Comparison of ENCODE assay signal across 10 cellular contexts in the genomic region with DNA sequence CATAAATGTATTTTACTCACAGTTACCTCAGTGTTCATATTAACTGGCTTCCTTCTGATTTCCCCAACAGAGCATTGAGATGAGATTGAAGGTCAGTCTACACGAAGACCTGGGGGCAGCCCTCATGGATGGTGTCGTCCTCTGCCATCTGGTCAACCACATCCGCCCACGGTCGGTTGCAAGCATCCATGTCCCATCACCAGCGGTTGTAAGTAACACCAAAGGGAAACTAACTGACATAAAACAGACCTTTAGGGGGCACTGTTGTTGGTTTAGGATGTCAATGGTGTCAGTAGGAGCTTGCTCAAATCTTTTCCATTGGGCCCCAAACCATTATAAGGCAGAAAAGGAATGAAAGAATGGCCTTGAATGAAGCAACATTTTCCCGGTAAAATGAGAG.
DNase-seq lines count a peak whose midpoint lies in the region; ATAC-seq, FAIRE-seq and TF ChIP-seq lines count a peak whose summit lies in the region.
"Had no signal": no experiment of that assay in that cellular context is flagged by ENCODE, and none has a peak within 500 bp of the region (broad histone marks: within the 10 kb centered on the region; RNA-seq: fewer than 3 reads in every experiment).

No MANE protein-coding gene starts in this region.

- no peaks in the 10 kb centered on the region for H3K4me1 ChIP-seq in iPS DF 6.9 (ENCODE audit: control insufficient read depth, insufficient read depth, low read length)
- H3K4me1 ChIP-seq: psoas muscle had no signal

- in situ Hi-C loops in GM13976 (cut with MboI; ENCODE audit: low sequenced_read_pairs, unreplicated experiment), result loop anchor here (10.0 kb wide), 1 partner anchor 234 kb away; no protein-coding TSS in a partner anchor

- POLR2A ChIA-PET in CD4-positive, alpha-beta T cell (lab: Charles Lee), result no interaction called here

- WGBS in iPS DF 6.9 (ENCODE audit: insufficient coverage, insufficient read length), result no CpG with 5 or more reads among the region's 7 CpGs

- intact Hi-C loops in CD4-positive, alpha-beta T cell (cut with DNase I, micrococcal nuclease), result no loop called here

- no peaks in the 10 kb centered on the region for H3K9me3 Mint-ChIP-seq in CD4-positive, alpha-beta T cell

- no peak overlapping the region for H3K4me3 ChIP-seq in iPS DF 6.9 (ENCODE audit: low read length)
- H3K4me3 ChIP-seq: psoas muscle had no signal

- peaks cover 70% of the 10 kb centered on the region for H3K36me3 Mint-ChIP-seq in CD4-positive, alpha-beta T cell (ENCODE audit: low read depth)

- H3K27ac Mint-ChIP-seq in CD4-positive, alpha-beta T cell, result no peak overlapping the region

- no peak for DNase-seq in CD4-positive, alpha-beta T cell
- peak; percentile 20 for DNase-seq in GM13976 (ENCODE audit: low spot score)
- DNase-seq in RKO (ENCODE audit: low spot score), result peak; percentile 32
- DNase-seq in iPS DF 6.9 (ENCODE audit: low read depth, low spot score), result peak; percentile 33
- no peak for DNase-seq in RCC 7860 (ENCODE audit: low spot score)
- DNase-seq in activated effector memory CD4-positive, alpha-beta T cell treated with Interleukin-2 at 50 U/mL for 16 hours, result no peak
- no peak for DNase-seq in AG08396 (ENCODE audit: low spot score)
- DNase-seq: psoas muscle, SHP77 treated with DMSO at 0.1 percent for 48 hours had no signal

- H3K4me1 Mint-ChIP-seq in CD4-positive, alpha-beta T cell (ENCODE audit: low read depth), result no peaks in the 10 kb centered on the region

- H3K27me3 Mint-ChIP-seq in CD4-positive, alpha-beta T cell, result no peaks in the 10 kb centered on the region

- no peak for ATAC-seq in CD4-positive, alpha-beta T cell (ENCODE audit: poor library complexity)
- no peak for ATAC-seq in GM18870 (IDR thresholded peaks at IDR 0.05; ENCODE audit: unreplicated experiment)
- ATAC-seq: psoas muscle had no signal

- no peaks in the 10 kb centered on the region for H3K36me3 ChIP-seq in iPS DF 6.9 (ENCODE audit: control insufficient read depth, insufficient read depth, low read length)

- no peak overlapping the region for H3K4me3 Mint-ChIP-seq in CD4-positive, alpha-beta T cell

- H3K9me3 ChIP-seq in CD4-positive, alpha-beta T cell (ENCODE audit: control insufficient read depth, low read length), result no peaks in the 10 kb centered on the region
- H3K9me3 ChIP-seq in iPS DF 6.9 (ENCODE audit: control insufficient read depth, insufficient read depth, low read length), result no peaks in the 10 kb centered on the region
- H3K9me3 ChIP-seq: psoas muscle had no signal

- no peak for FAIRE-seq in RCC 7860 (lab: Jason Lieb, UNC)

- H3K27me3 ChIP-seq in CD4-positive, alpha-beta T cell (ENCODE audit: control insufficient read depth, insufficient read depth, low read length), result no peaks in the 10 kb centered on the region
- no peaks in the 10 kb centered on the region for H3K27me3 ChIP-seq in iPS DF 6.9 (ENCODE audit: control insufficient read depth, insufficient read depth, low read length)

- TF ChIP-seq CTCF in CD4-positive, alpha-beta T cell (IDR thresholded peaks at IDR 0.05), result peak; percentile 21
- peak; percentile 17 for TF ChIP-seq CTCF in GM13976 (IDR thresholded peaks at IDR 0.05; ENCODE audit: borderline replicate concordance, control extremely low read depth, extremely low read depth, insufficient read depth, missing control alignments)

- H3K27ac ChIP-seq in CD4-positive, alpha-beta T cell (ENCODE audit: low read depth, low read length), result no peak overlapping the region
- no peak overlapping the region for H3K27ac ChIP-seq in iPS DF 6.9 (ENCODE audit: low read length)
- H3K27ac ChIP-seq: psoas muscle had no signal

- CTCF ChIA-PET in CD4-positive, alpha-beta T cell (lab: Charles Lee), result no interaction called here

Comparison
In these comparisons a context has a peak if more than half of its experiments do, and no peak if none do; other contexts are left out.
1. DNase-seq: peak in GM13976 (single experiment), RKO (single experiment) and iPS DF 6.9 (single experiment); none in CD4-positive, alpha-beta T cell (0 of 10), RCC 7860 (single experiment), activated effector memory CD4-positive, alpha-beta T cell treated with Interleukin-2 at 50 U/mL for 16 hours (single experiment) and AG08396 (single experiment).